ENCODE assay signal across 17 cellular contexts in the genomic region with DNA sequence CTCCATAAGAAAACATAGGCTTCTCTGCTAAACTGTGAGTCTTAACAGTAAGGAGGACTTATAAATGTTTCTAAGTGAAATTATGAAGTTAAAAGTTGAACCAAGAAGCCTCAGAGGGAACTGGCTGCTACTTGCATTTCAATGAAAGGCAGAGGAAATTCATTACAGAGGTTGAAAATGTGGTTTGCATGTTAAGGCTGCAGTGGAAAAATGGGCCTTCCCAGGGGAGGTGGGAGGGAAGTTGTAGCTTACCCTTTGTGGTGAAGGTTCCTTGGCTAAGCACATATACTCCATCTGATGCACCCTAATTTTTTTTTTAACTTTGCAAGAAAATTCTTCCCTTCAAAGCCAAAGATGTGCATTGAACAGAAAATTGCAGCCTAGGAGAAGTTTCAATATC.
DNase-seq lines count a peak whose midpoint lies in the region; ATAC-seq and TF ChIP-seq lines count a peak whose summit lies in the region.
"Had no signal": no experiment of that assay in that cellular context is flagged by ENCODE, and none has a peak within 500 bp of the region (broad histone marks: within the 10 kb centered on the region; RNA-seq: fewer than 3 reads in every experiment).

No MANE protein-coding gene starts in this region.

- peaks cover 92% of the 10 kb centered on the region for H3K4me1 ChIP-seq in OCI-LY7 (ENCODE audit: insufficient read depth, low read length, poor library complexity, severe bottlenecking)

- H3K9me2 ChIP-seq in OCI-LY7 (ENCODE audit: insufficient read depth, low read length), result no peaks in the 10 kb centered on the region

- H3K4me3 Mint-ChIP-seq in activated naive CD4-positive, alpha-beta T cell treated with anti-CD3 and anti-CD28 coated beads for 36 hours, result no peak overlapping the region
- H3K4me3 Mint-ChIP-seq in stimulated activated naive CD8-positive, alpha-beta T cell treated with anti-CD3 and anti-CD28 coated beads, Interleukin-15, amount 100 ng/mL, for 72 hours, result peak overlapping the region; percentile 20 to 51
- H3K4me3 Mint-ChIP-seq: dendritic cell treated with granulocyte-macrophage colony-stimulating factor and Interleukin-4, amounts not matched to agents 40 ng/mL and 50 ng/mL, for 4 days; IgD-negative memory B cell had no signal

- no peak overlapping the region for H2AFZ ChIP-seq in OCI-LY7 (ENCODE audit: low read length)

- H3K9me3 Mint-ChIP-seq in activated naive CD4-positive, alpha-beta T cell treated with anti-CD3 and anti-CD28 coated beads for 36 hours, result no peaks in the 10 kb centered on the region
- peaks cover 0 to 6% of the 10 kb centered on the region in 2 donors for H3K9me3 Mint-ChIP-seq in stimulated activated naive CD8-positive, alpha-beta T cell treated with anti-CD3 and anti-CD28 coated beads, Interleukin-15, amount 100 ng/mL, for 72 hours
- H3K9me3 Mint-ChIP-seq: dendritic cell treated with granulocyte-macrophage colony-stimulating factor and Interleukin-4, amounts not matched to agents 40 ng/mL and 50 ng/mL, for 4 days; IgD-negative memory B cell had no signal

- no peaks in the 10 kb centered on the region for H3K36me3 Mint-ChIP-seq in activated naive CD4-positive, alpha-beta T cell treated with anti-CD3 and anti-CD28 coated beads for 36 hours (ENCODE audit: low read depth)
- H3K36me3 Mint-ChIP-seq: IgD-negative memory B cell had no signal

- no TSS peak for BruUV-seq in OCI-LY7 (replicated peaks; lab: Mats Ljungman, UMichigan)

- H3K4me1 Mint-ChIP-seq in activated naive CD4-positive, alpha-beta T cell treated with anti-CD3 and anti-CD28 coated beads for 36 hours (ENCODE audit: low read depth), result peaks cover 43% of the 10 kb centered on the region
- H3K4me1 Mint-ChIP-seq in stimulated activated naive CD8-positive, alpha-beta T cell treated with anti-CD3 and anti-CD28 coated beads, Interleukin-15, amount 100 ng/mL, for 72 hours, result peaks cover 47% of the 10 kb centered on the region

- CTCF ChIA-PET in activated naive CD4-positive, alpha-beta T cell treated with anti-CD3 and anti-CD28 coated beads for 36 hours (lab: Charles Lee), result interaction anchor here (0.9 kb wide), 1 partner anchor 148 kb away, joined by 3 read pairs; no protein-coding TSS in a partner anchor
- CTCF ChIA-PET in OCI-LY7 (lab: Charles Lee; ENCODE audit: unreplicated experiment), result no interaction called here

- peaks cover 5% of the 10 kb centered on the region; the same call in 1 of the 2 replicates for H3K36me3 ChIP-seq in OCI-LY7 (ENCODE audit: insufficient read depth, low read length)
- H3K36me3 ChIP-seq: pancreas, transverse colon had no signal

- no peak overlapping the region for H3K27ac ChIP-seq in OCI-LY7 (ENCODE audit: low read depth, low read length, poor library complexity, severe bottlenecking)
- H3K27ac ChIP-seq in caudate nucleus (ENCODE audit: low read depth, low read length), result no peak overlapping the region
- H3K27ac ChIP-seq: pancreas, RWPE1 had no signal

- TF ChIP-seq CTCF in OCI-LY7 (conservative IDR thresholded peaks at IDR 0.05; ENCODE audit: low read length), result no peak

- DNase-seq in activated naive CD4-positive, alpha-beta T cell treated with anti-CD3 and anti-CD28 coated beads for 36 hours, result peak; percentile 26
- DNase-seq in activated naive CD4-positive, alpha-beta T cell treated with Interleukin-2 at 50 U/mL for 16 hours, result no peak
- peak; percentile 51 for DNase-seq in OCI-LY7 (ENCODE audit: low spot score)
- peak; percentile 61 for DNase-seq in fibroblast of gingiva (ENCODE audit: low read depth)
- DNase-seq in stimulated activated naive CD8-positive, alpha-beta T cell treated with anti-CD3 and anti-CD28 coated beads, Interleukin-15, amount 100 ng/mL, for 72 hours, result no peak
- DNase-seq in germinal center (ENCODE audit: low spot score), result no peak
- no peak for DNase-seq in activated naive CD4-positive, alpha-beta T cell (lab: John Stamatoyannopoulos, UW)
- DNase-seq in caudate nucleus (lab: John Stamatoyannopoulos, UW), result no peak
- DNase-seq: activated CD8-positive, alpha-beta memory T cell treated with anti-CD3 and anti-CD28 coated beads, Interleukin-2, amount 50 U/mL, for 4 hours; mesendoderm; NCI-H146; NCI-H510A; pancreas; transverse colon had no signal

- no peak overlapping the region for H3K27ac Mint-ChIP-seq in activated naive CD4-positive, alpha-beta T cell treated with anti-CD3 and anti-CD28 coated beads for 36 hours
- peak overlapping the region in 1 of 2 donors; percentile 74 for H3K27ac Mint-ChIP-seq in stimulated activated naive CD8-positive, alpha-beta T cell treated with anti-CD3 and anti-CD28 coated beads, Interleukin-15, amount 100 ng/mL, for 72 hours
- H3K27ac Mint-ChIP-seq: dendritic cell treated with granulocyte-macrophage colony-stimulating factor and Interleukin-4, amounts not matched to agents 40 ng/mL and 50 ng/mL, for 4 days; IgD-negative memory B cell had no signal

- ATAC-seq in stimulated activated naive CD8-positive, alpha-beta T cell treated with anti-CD3 and anti-CD28 coated beads, Interleukin-15, amount 100 ng/mL, for 72 hours, result no peak
- ATAC-seq: pancreas had no signal

- no peaks in the 10 kb centered on the region for H3K9me3 ChIP-seq in OCI-LY7 (ENCODE audit: low read length)
- H3K9me3 ChIP-seq: pancreas, transverse colon had no signal

- H3K27me3 Mint-ChIP-seq in activated naive CD4-positive, alpha-beta T cell treated with anti-CD3 and anti-CD28 coated beads for 36 hours (ENCODE audit: low read depth), result no peaks in the 10 kb centered on the region
- no peaks in the 10 kb centered on the region for H3K27me3 Mint-ChIP-seq in stimulated activated naive CD8-positive, alpha-beta T cell treated with anti-CD3 and anti-CD28 coated beads, Interleukin-15, amount 100 ng/mL, for 72 hours
- H3K27me3 Mint-ChIP-seq: dendritic cell treated with granulocyte-macrophage colony-stimulating factor and Interleukin-4, amounts not matched to agents 40 ng/mL and 50 ng/mL, for 4 days had no signal

- intact Hi-C loops in activated naive CD4-positive, alpha-beta T cell treated with anti-CD3 and anti-CD28 coated beads for 36 hours (cut with micrococcal nuclease), result no loop called here
- intact Hi-C loops in OCI-LY7 (cut with micrococcal nuclease; ENCODE audit: unreplicated experiment), result no loop called here

- H3K4me2 ChIP-seq in OCI-LY7 (ENCODE audit: low read length), result peak overlapping the region; percentile 84

- peaks cover 6% of the 10 kb centered on the region; the same call in 1 of the 2 replicates for H4K20me1 ChIP-seq in OCI-LY7 (ENCODE audit: insufficient read depth, low read length)

- H3K4me3 ChIP-seq in OCI-LY7 (ENCODE audit: low read depth, low read length, poor library complexity, severe bottlenecking), result peak overlapping the region; percentile 23
- H3K4me3 ChIP-seq: pancreas, transverse colon had no signal

- peaks cover 90% of the 10 kb centered on the region; the same call in 1 of the 2 replicates for H3K79me2 ChIP-seq in OCI-LY7 (ENCODE audit: insufficient read depth, low read depth, low read length)

- POLR2A ChIA-PET in OCI-LY7 (lab: Charles Lee), result interaction anchor here (0.5 to 3.9 kb wide), 13 partner anchors 11 to 136 kb away, joined by 3 to 38 read pairs (median 4); no protein-coding TSS in a partner anchor

Comparison
In these comparisons a context has a peak if more than half of its experiments do, and no peak if none do; other contexts are left out.
1. DNase-seq: peak in activated naive CD4-positive, alpha-beta T cell treated with anti-CD3 and anti-CD28 coated beads for 36 hours (single experiment), OCI-LY7 (single experiment) and fibroblast of gingiva (single experiment); none in activated naive CD4-positive, alpha-beta T cell treated with Interleukin-2 at 50 U/mL for 16 hours (single experiment), stimulated activated naive CD8-positive, alpha-beta T cell treated with anti-CD3 and anti-CD28 coated beads, Interleukin-15, amount 100 ng/mL, for 72 hours (0 of 2), germinal center (single experiment), activated naive CD4-positive, alpha-beta T cell (0 of 4) and caudate nucleus (0 of 61).